ENCODE assay signal across 12 cellular contexts in genomic region chr2:226977775-226978190, GRCh38.
DNase-seq lines count a peak whose midpoint lies in the region; ATAC-seq and TF ChIP-seq lines count a peak whose summit lies in the region.
"Had no signal": no experiment of that assay in that cellular context is flagged by ENCODE, and none has a peak within 500 bp of the region (broad histone marks: within the 10 kb centered on the region; RNA-seq: fewer than 3 reads in every experiment).

No MANE protein-coding gene starts in this region.

- H3K27ac ChIP-seq in mammary epithelial cell (ENCODE audit: insufficient read depth, low read depth, low read length) (no peak overlapping the region), trophoblast cell (ENCODE audit: low read depth, low read length) (no peak overlapping the region)
- H3K27ac ChIP-seq: coronary artery had no signal

- H3K27me3 Mint-ChIP-seq in activated CD4-positive, alpha-beta memory T cell treated with anti-CD3 and anti-CD28 coated beads for 36 hours = no peaks in the 10 kb centered on the region
- H3K27me3 Mint-ChIP-seq: naive thymus-derived CD4-positive, alpha-beta T cell; stimulated activated naive CD8-positive, alpha-beta T cell treated with anti-CD3 and anti-CD28 coated beads, Interleukin-15, amount 100 ng/mL, for 72 hours had no signal

- no peak overlapping the region for H3K4me3 ChIP-seq in HAP-1
- H3K4me3 ChIP-seq in mammary epithelial cell (replicated peaks in 1 of 3; ENCODE audit: insufficient read depth in 1 of 3, low read depth in 2 of 3, low read length in 3 of 3) = no peak overlapping the region
- H3K4me3 ChIP-seq in trophoblast cell (ENCODE audit: low read depth, low read length) = no peak overlapping the region
- H3K4me3 ChIP-seq: coronary artery had no signal

- H2AFZ ChIP-seq in mammary epithelial cell (ENCODE audit: low read depth, low read length) (no peak overlapping the region), trophoblast cell (ENCODE audit: insufficient read depth, low read length, poor library complexity) (no peak overlapping the region)

- H4K91ac ChIP-seq in trophoblast cell (ENCODE audit: low read depth, low read length) = no peak overlapping the region

- WGBS in mammary epithelial cell (ENCODE audit: low coverage, missing lambda C conversion rate) = 20% methylated on average over 2 of the region's 2 CpGs
- WGBS in trophoblast cell (ENCODE audit: extremely low coverage, insufficient coverage, insufficient read length) = no CpG with 5 or more reads among the region's 2 CpGs

- no peaks in the 10 kb centered on the region for H4K20me1 ChIP-seq in mammary epithelial cell (ENCODE audit: insufficient read depth, low read length)

- CTCF ChIA-PET in mammary epithelial cell (lab: Charles Lee; ENCODE audit: low non-redundant PET) = interaction anchor here (0.5 kb wide), 1 partner anchor 167 kb away, joined by 3 read pairs; no protein-coding TSS in a partner anchor
- CTCF ChIA-PET in activated CD4-positive, alpha-beta memory T cell treated with anti-CD3 and anti-CD28 coated beads for 36 hours (lab: Charles Lee) = no interaction called here

- H3K4ac ChIP-seq in trophoblast cell (ENCODE audit: low read depth, low read length) = no peak overlapping the region

- H3K9ac ChIP-seq in mammary epithelial cell (ENCODE audit: insufficient read depth, low read length) (no peak overlapping the region), trophoblast cell (ENCODE audit: low read length) (no peak overlapping the region)

- H3K9me3 ChIP-seq in HAP-1 (no peaks in the 10 kb centered on the region), mammary epithelial cell (replicated peaks; ENCODE audit: insufficient read depth, low read length) (no peaks in the 10 kb centered on the region), trophoblast cell (ENCODE audit: insufficient read depth, low read depth, low read length) (peaks cover 5% of the 10 kb centered on the region)

- H4K8ac ChIP-seq in trophoblast cell (ENCODE audit: low read depth, low read length) = no peak overlapping the region

- no peak overlapping the region for H2BK5ac ChIP-seq in trophoblast cell (ENCODE audit: low read depth, low read length, poor library complexity)

- BruUV-seq in mammary epithelial cell (replicated peaks; lab: Mats Ljungman, UMichigan) = no TSS peak

- H3K27ac Mint-ChIP-seq in activated CD4-positive, alpha-beta memory T cell treated with anti-CD3 and anti-CD28 coated beads for 36 hours = no peak overlapping the region

- H3K4me1 Mint-ChIP-seq in activated CD4-positive, alpha-beta memory T cell treated with anti-CD3 and anti-CD28 coated beads for 36 hours (ENCODE audit: low read depth) = peaks cover 5% of the 10 kb centered on the region

- no peak for TF ChIP-seq CTCF in mammary epithelial cell (conservative IDR thresholded peaks at IDR 0.05 in 1 of 2, IDR thresholded peaks at IDR 0.05 in 1 of 2; ENCODE audit: extremely low read depth in 1 of 2, insufficient read depth in 1 of 2, low read depth in 1 of 2, low read length in 2 of 2)

- no peak overlapping the region for H3K4me3 Mint-ChIP-seq in activated CD4-positive, alpha-beta memory T cell treated with anti-CD3 and anti-CD28 coated beads for 36 hours
- H3K4me3 Mint-ChIP-seq: naive thymus-derived CD4-positive, alpha-beta T cell; stimulated activated naive CD8-positive, alpha-beta T cell treated with anti-CD3 and anti-CD28 coated beads, Interleukin-15, amount 100 ng/mL, for 72 hours had no signal

- no peak overlapping the region for H2BK12ac ChIP-seq in trophoblast cell (ENCODE audit: low read length)

- no peak for ATAC-seq in HG03378 (IDR thresholded peaks at IDR 0.05; ENCODE audit: unreplicated experiment)
- ATAC-seq: naive thymus-derived CD4-positive, alpha-beta T cell; stimulated activated naive CD8-positive, alpha-beta T cell treated with anti-CD3 and anti-CD28 coated beads, Interleukin-15, amount 100 ng/mL, for 72 hours had no signal

- peak; percentile 26 to 64 for DNase-seq in HAP-1 (ENCODE audit: low spot score in 2 of 2)
- peak; percentile 10 for DNase-seq in NCI-H1092 treated with DMSO at 0.1 percent for 48 hours (lab: John Stamatoyannopoulos, UW)
- peak; percentile 82 for DNase-seq in mammary epithelial cell
- DNase-seq in trophoblast cell = peak; percentile 20 to 72
- DNase-seq in activated CD4-positive, alpha-beta memory T cell treated with anti-CD3 and anti-CD28 coated beads for 36 hours = no peak
- no peak for DNase-seq in GF-D8 (lab: John Stamatoyannopoulos, UW)
- DNase-seq: activated T-cell treated with anti-CD3 and anti-CD28 coated beads, Interleukin-2, amount 50 U/mL, for 48 hours; naive thymus-derived CD4-positive, alpha-beta T cell; NCI-H526; stimulated activated naive CD8-positive, alpha-beta T cell treated with anti-CD3 and anti-CD28 coated beads, Interleukin-15, amount 100 ng/mL, for 72 hours had no signal

- H3K36me3 ChIP-seq in HAP-1 (replicated peaks) = no peaks in the 10 kb centered on the region
- no peaks in the 10 kb centered on the region for H3K36me3 ChIP-seq in mammary epithelial cell (ENCODE audit: insufficient read depth, low read length)
- H3K36me3 ChIP-seq in trophoblast cell (ENCODE audit: control insufficient read depth in 1 of 2, insufficient read depth in 2 of 2, low read length in 2 of 2) = peaks cover 0 to 2% of the 10 kb centered on the region in 2 experiments

- H3K4me2 ChIP-seq in mammary epithelial cell (ENCODE audit: insufficient read depth, low read depth, low read length) = peak overlapping the region; percentile 41
- H3K4me2 ChIP-seq in trophoblast cell (ENCODE audit: low read length) = no peak overlapping the region

- dilution Hi-C loops in mammary epithelial cell (cut with HindIII; ENCODE audit: low sequenced_read_pairs) = no loop called here

- H3K23ac ChIP-seq in trophoblast cell (ENCODE audit: low read length) = no peak overlapping the region

- H3K79me1 ChIP-seq in trophoblast cell (ENCODE audit: low read length) = peaks cover 7% of the 10 kb centered on the region

- no peaks in the 10 kb centered on the region for H3K9me3 Mint-ChIP-seq in activated CD4-positive, alpha-beta memory T cell treated with anti-CD3 and anti-CD28 coated beads for 36 hours
- H3K9me3 Mint-ChIP-seq: naive thymus-derived CD4-positive, alpha-beta T cell; stimulated activated naive CD8-positive, alpha-beta T cell treated with anti-CD3 and anti-CD28 coated beads, Interleukin-15, amount 100 ng/mL, for 72 hours had no signal

- H3K4me1 ChIP-seq in HAP-1 (peaks cover 12% of the 10 kb centered on the region), mammary epithelial cell (ENCODE audit: insufficient read depth, low read length) (peaks cover 18% of the 10 kb centered on the region), trophoblast cell (ENCODE audit: control insufficient read depth in 1 of 2, insufficient read depth in 2 of 2, low read length in 2 of 2) (peaks cover 8 to 9% of the 10 kb centered on the region in 2 experiments)

- H3K79me2 ChIP-seq in mammary epithelial cell (ENCODE audit: insufficient read depth, low read length) (no peaks in the 10 kb centered on the region), trophoblast cell (ENCODE audit: control insufficient read depth, insufficient read depth, low read length, poor library complexity) (peaks cover 1% of the 10 kb centered on the region)

- H4K12ac ChIP-seq in trophoblast cell (ENCODE audit: low read depth, low read length) = no peak overlapping the region

- no peak overlapping the region for H3K14ac ChIP-seq in trophoblast cell (ENCODE audit: low read length)

- intact Hi-C loops in mammary epithelial cell (cut with micrococcal nuclease) = no loop called here
- intact Hi-C loops in activated CD4-positive, alpha-beta memory T cell treated with anti-CD3 and anti-CD28 coated beads for 36 hours (cut with micrococcal nuclease) = no loop called here

- H3K18ac ChIP-seq in trophoblast cell (ENCODE audit: low read length) = no peak overlapping the region

- H3K36me3 Mint-ChIP-seq in activated CD4-positive, alpha-beta memory T cell treated with anti-CD3 and anti-CD28 coated beads for 36 hours = peaks cover 8% of the 10 kb centered on the region

- H3K27me3 ChIP-seq in HAP-1 (ENCODE audit: low read depth) (no peaks in the 10 kb centered on the region), mammary epithelial cell (ENCODE audit: insufficient read depth, low read length) (no peaks in the 10 kb centered on the region), trophoblast cell (ENCODE audit: insufficient read depth, low read length) (no peaks in the 10 kb centered on the region)

- in situ Hi-C loops in HAP-1 (cut with MboI; ENCODE audit: low sequenced_read_pairs) = no loop called here
- in situ Hi-C loops in mammary epithelial cell (cut with MboI; ENCODE audit: low sequenced_read_pairs in 2 of 2) = loop anchor here in 1 of 2 donors (25.0 kb wide), 1 partner anchor 1315 kb away; no protein-coding TSS in a partner anchor

- H2BK120ac ChIP-seq in trophoblast cell (ENCODE audit: insufficient read depth, low read length, poor library complexity) = no peak overlapping the region

- H2AK5ac ChIP-seq in trophoblast cell (ENCODE audit: low read length) = no peak overlapping the region

- POLR2A ChIA-PET in activated CD4-positive, alpha-beta memory T cell treated with anti-CD3 and anti-CD28 coated beads for 36 hours (lab: Charles Lee) = interaction anchor here (0.5 kb wide), 1 partner anchor 424 kb away, joined by 3 read pairs; no protein-coding TSS in a partner anchor

Comparison
In these comparisons a context has a peak if more than half of its experiments do, and no peak if none do; other contexts are left out.
1. DNase-seq: peak in HAP-1 (2 of 2), NCI-H1092 treated with DMSO at 0.1 percent for 48 hours (single experiment), mammary epithelial cell (single experiment) and trophoblast cell (2 of 2); none in activated CD4-positive, alpha-beta memory T cell treated with anti-CD3 and anti-CD28 coated beads for 36 hours (single experiment) and GF-D8 (single experiment).